1 cellular context compared by ENCODE assay signal in the genomic region with DNA sequence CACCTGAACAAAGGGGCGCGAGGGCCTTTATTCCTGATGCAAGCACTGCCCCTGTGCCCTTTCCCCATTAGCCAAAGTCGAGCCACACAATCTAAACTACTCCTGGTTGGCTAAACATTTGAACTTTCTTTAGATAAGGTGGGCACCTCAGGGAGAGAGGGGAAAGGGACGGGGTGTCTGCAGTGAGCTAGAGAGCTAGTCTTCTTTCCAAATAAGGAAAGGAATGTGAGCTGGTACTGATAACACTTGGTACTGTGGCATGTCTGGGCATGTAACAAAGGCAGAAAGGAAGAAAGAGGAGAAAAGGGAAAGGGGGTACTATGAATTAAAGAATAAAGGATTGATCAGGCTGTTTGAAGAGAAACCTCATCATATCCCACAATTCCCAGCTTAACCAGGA.
TF ChIP-seq lines count a peak whose summit lies in the region.

No MANE protein-coding gene starts in this region.

TF ChIP-seq in H1, 55 proteins besides CTCF, POLR2A, EP300 and RAD21 (continued from another document):
- no peak for TF ChIP-seq KDM1A (IDR thresholded peaks at IDR 0.05; ENCODE audit: borderline replicate concordance, low read length)
